Comparison of ENCODE assay signal across 21 cellular contexts in genomic region chr21:44419679-44420078, GRCh38. TPM values are rescaled to one million over a fixed set of nuclear protein-coding genes. Genes with fewer than 3 reads are reported as not detected.
DNase-seq lines count a peak whose midpoint lies in the region; ATAC-seq and TF ChIP-seq lines count a peak whose summit lies in the region.
"Had no signal": no experiment of that assay in that cellular context is flagged by ENCODE, and none has a peak within 500 bp of the region (broad histone marks: within the 10 kb centered on the region; RNA-seq: fewer than 3 reads in every experiment).

No MANE protein-coding gene starts in this region.

- no peak overlapping the region for H3K27ac Mint-ChIP-seq in activated CD8-positive, alpha-beta memory T cell treated with anti-CD3 and anti-CD28 coated beads, Interleukin-2, amount 10 ng/mL, durations not matched to agents 7 days and 5 days
- H3K27ac Mint-ChIP-seq in glutamatergic neuron (ENCODE audit: unreplicated experiment), result peak overlapping the region; percentile 11
- H3K27ac Mint-ChIP-seq: IgD-negative memory B cell had no signal

- H3K9me3 ChIP-seq in HEK293 (ENCODE audit: control insufficient read depth, insufficient read depth, low read depth, low read length), result no peaks in the 10 kb centered on the region

- H3K27me3 Mint-ChIP-seq in activated CD8-positive, alpha-beta memory T cell treated with anti-CD3 and anti-CD28 coated beads, Interleukin-2, amount 10 ng/mL, durations not matched to agents 7 days and 5 days, result no peaks in the 10 kb centered on the region
- H3K27me3 Mint-ChIP-seq in glutamatergic neuron (ENCODE audit: unreplicated experiment), result peaks cover 6% of the 10 kb centered on the region
- H3K27me3 Mint-ChIP-seq: IgD-negative memory B cell had no signal

- H3K4me1 ChIP-seq in HEK293 (ENCODE audit: control insufficient read depth, insufficient read depth, low read length), result no peaks in the 10 kb centered on the region

- POLR2A ChIA-PET in HEK293 (lab: Yijun Ruan, JAX), result no interaction called here

- no peaks in the 10 kb centered on the region for H3K36me3 ChIP-seq in HEK293 (ENCODE audit: control insufficient read depth in 2 of 2, insufficient read depth in 1 of 2, low read length in 2 of 2)

- no peak overlapping the region for H3K4me3 Mint-ChIP-seq in activated CD8-positive, alpha-beta memory T cell treated with anti-CD3 and anti-CD28 coated beads, Interleukin-2, amount 10 ng/mL, durations not matched to agents 7 days and 5 days
- H3K4me3 Mint-ChIP-seq in glutamatergic neuron (ENCODE audit: unreplicated experiment), result no peak overlapping the region

- H3K36me3 Mint-ChIP-seq in activated CD8-positive, alpha-beta memory T cell treated with anti-CD3 and anti-CD28 coated beads, Interleukin-2, amount 10 ng/mL, durations not matched to agents 7 days and 5 days, result peaks cover 22% of the 10 kb centered on the region
- peaks cover 8% of the 10 kb centered on the region for H3K36me3 Mint-ChIP-seq in glutamatergic neuron (ENCODE audit: unreplicated experiment)

- no peak for ATAC-seq in activated CD8-positive, alpha-beta memory T cell treated with anti-CD3 and anti-CD28 coated beads, Interleukin-2, amount 10 ng/mL, durations not matched to agents 7 days and 5 days
- ATAC-seq in sciatic nerve (no peak), HG03354 (IDR thresholded peaks at IDR 0.05; ENCODE audit: poor library complexity, severe bottlenecking, unreplicated experiment) (no peak)

- TF ChIP-seq CTCF in HEK293 (tag by site-specific recombination; IDR thresholded peaks at IDR 0.05) (no peak), glutamatergic neuron (IDR thresholded peaks at IDR 0.05; ENCODE audit: partially characterized antibody, unreplicated experiment) (no peak)

- H3K4me3 ChIP-seq in HEK293 (ENCODE audit: low read depth, low read length), result no peak overlapping the region
- H3K4me3 ChIP-seq: BLaER1 had no signal

- intact Hi-C loops in sciatic nerve (cut with DNase I), result no loop called here

- H3K9me3 Mint-ChIP-seq in activated CD8-positive, alpha-beta memory T cell treated with anti-CD3 and anti-CD28 coated beads, Interleukin-2, amount 10 ng/mL, durations not matched to agents 7 days and 5 days (ENCODE audit: low read depth), result peaks cover 6% of the 10 kb centered on the region
- peaks cover 5% of the 10 kb centered on the region for H3K9me3 Mint-ChIP-seq in glutamatergic neuron (ENCODE audit: unreplicated experiment)

- DNase-seq in activated CD8-positive, alpha-beta memory T cell treated with anti-CD3 and anti-CD28 coated beads, Interleukin-2, amount 50 U/mL, for 4 hours, result peak; percentile 4
- DNase-seq in activated CD8-positive, alpha-beta memory T cell treated with anti-CD3 and anti-CD28 coated beads, Interleukin-2, amount 10 ng/mL, durations not matched to agents 7 days and 5 days, result no peak
- DNase-seq in glutamatergic neuron (no peak), sciatic nerve (ENCODE audit: low spot score) (peak; percentile 10), NCI-H2029 treated with DMSO at 0.1 percent for 48 hours (lab: John Stamatoyannopoulos, UW) (no peak)
- no peak for DNase-seq in stimulated activated CD4-positive, alpha-beta T cell treated with anti-CD3 and anti-CD28 coated beads, Interleukin-2, amount 100 ng/mL, for 24 hours
- DNase-seq: 8988T; DMS 273 treated with DMSO at 0.1 percent for 48 hours; EL; H7; MV-4-11; NCI-H146; NCI-H2107; NCI-H345; NCI-H526 treated with DMSO at 0.1 percent for 48 hours; NK-92 treated with Interleukin-12 subunit alpha and Interleukin-12 subunit beta, amount 100 ng/mL, for 24 hours; OCI-M1 had no signal

- H3K27ac ChIP-seq in HEK293 (ENCODE audit: extremely low read depth, low read depth, low read length), result no peak overlapping the region
- H3K27ac ChIP-seq: BLaER1 had no signal

- CTCF ChIA-PET in activated CD8-positive, alpha-beta memory T cell treated with anti-CD3 and anti-CD28 coated beads, Interleukin-2, amount 10 ng/mL, durations not matched to agents 7 days and 5 days (lab: Charles Lee), result no interaction called here
- CTCF ChIA-PET in HEK293 (lab: Yijun Ruan, JAX), result no interaction called here

- no peaks in the 10 kb centered on the region for H3K4me1 Mint-ChIP-seq in activated CD8-positive, alpha-beta memory T cell treated with anti-CD3 and anti-CD28 coated beads, Interleukin-2, amount 10 ng/mL, durations not matched to agents 7 days and 5 days
- H3K4me1 Mint-ChIP-seq in glutamatergic neuron (ENCODE audit: low read depth, unreplicated experiment), result peaks cover 7% of the 10 kb centered on the region

TF ChIP-seq in HEK293, 187 proteins besides CTCF, POLR2A, EP300 and RAD21:
- TF ChIP-seq BCL6B (tag by site-specific recombination; IDR thresholded peaks at IDR 0.05), result 0 out of 2 replicates have a peak, but pooled peaks have one; percentile 25
- TF ChIP-seq ZNF707 (tag by site-specific recombination; IDR thresholded peaks at IDR 0.05), result peak; percentile 52; the same call in 1 of the 2 replicates
- no peak for TF ChIP-seq ZNF324 (tag by site-specific recombination; IDR thresholded peaks at IDR 0.05)
- 0 out of 2 replicates have a peak, but pooled peaks have one; percentile 80 for TF ChIP-seq ZNF175 (tag by site-specific recombination; IDR thresholded peaks at IDR 0.05)
- TF ChIP-seq ZNF513 (tag by site-specific recombination; IDR thresholded peaks at IDR 0.05), result peak; percentile 26; the same call in 1 of the 2 replicates
- TF ChIP-seq ZNF311 (tag by site-specific recombination; IDR thresholded peaks at IDR 0.05; ENCODE audit: borderline replicate concordance), result peak; percentile 76; the same call in 1 of the 2 replicates

RNA-seq across cellular contexts. Expression of gene LRRC3, which starts 35.6 kb away (rescaled TPM):
- total RNA-seq in activated CD8-positive, alpha-beta memory T cell treated with anti-CD3 and anti-CD28 coated beads, Interleukin-2, amount 10 ng/mL, durations not matched to agents 7 days and 5 days, result 1 to 10 TPM; 2.3 to 3.9 TPM
- total RNA-seq in glutamatergic neuron (ENCODE audit: unreplicated experiment) (5.8 TPM), sciatic nerve (6.8 TPM)

Comparison
In these comparisons a context has a peak if more than half of its experiments do, and no peak if none do; other contexts are left out.
1. DNase-seq: peak in activated CD8-positive, alpha-beta memory T cell treated with anti-CD3 and anti-CD28 coated beads, Interleukin-2, amount 50 U/mL, for 4 hours (single experiment) and sciatic nerve (single experiment); none in activated CD8-positive, alpha-beta memory T cell treated with anti-CD3 and anti-CD28 coated beads, Interleukin-2, amount 10 ng/mL, durations not matched to agents 7 days and 5 days (single experiment), glutamatergic neuron (single experiment), NCI-H2029 treated with DMSO at 0.1 percent for 48 hours (single experiment) and stimulated activated CD4-positive, alpha-beta T cell treated with anti-CD3 and anti-CD28 coated beads, Interleukin-2, amount 100 ng/mL, for 24 hours (0 of 2).